ENCODE assay signal across 7 cellular contexts in genomic region chr20:21615617-21616080, GRCh38.
DNase-seq lines count a peak whose midpoint lies in the region; ATAC-seq and TF ChIP-seq lines count a peak whose summit lies in the region.

No MANE protein-coding gene starts in this region.

- RAD21 ChIA-PET in HCT116 (lab: Charles Lee; ENCODE audit: low non-redundant PET in 1 of 2, low total read pairs in 2 of 2, uncharacterized antibody in 2 of 2, unreplicated experiment in 2 of 2): interaction anchor here in 1 of 2 experiments (1.4 kb wide), 1 partner anchor 86 kb away, joined by 4 read pairs; no protein-coding TSS in a partner anchor

- no peak overlapping the region for H3K9ac ChIP-seq in HCT116 (ENCODE audit: low read length)

- no peaks in the 10 kb centered on the region; a peak in 1 of 4 replicates for H3K4me1 ChIP-seq in HCT116 (ENCODE audit: control insufficient read depth in 1 of 2, insufficient read depth in 2 of 2, low read length in 2 of 2)

- H3K4me2 ChIP-seq in HCT116 (ENCODE audit: low read length): no peak overlapping the region

- peak; percentile 23 for DNase-seq in GM04504 (ENCODE audit: low read depth)
- peak; percentile 26 for DNase-seq in HCT116 (ENCODE audit: low read depth, low spot score)
- peak; percentile 77 for DNase-seq in NCI-H2171 (lab: John Stamatoyannopoulos, UW)
- DNase-seq in activated CD4-positive, alpha-beta T cell treated with anti-CD3 and anti-CD28 coated beads for 36 hours: peak; percentile 73
- DNase-seq in effector CD4-positive, alpha-beta T cell: peak; percentile 32
- peak; percentile 82 for DNase-seq in middle frontal gyrus (ENCODE audit: extremely low spot score, low spot score)
- peak in 48 of 49 donors; percentile 8 to 86 (median 74) for DNase-seq in substantia nigra (lab: John Stamatoyannopoulos, UW)

- no peaks in the 10 kb centered on the region for H3K4me1 Mint-ChIP-seq in activated CD4-positive, alpha-beta T cell treated with anti-CD3 and anti-CD28 coated beads for 36 hours

- peaks cover 32% of the 10 kb centered on the region for H3K27me3 Mint-ChIP-seq in activated CD4-positive, alpha-beta T cell treated with anti-CD3 and anti-CD28 coated beads for 36 hours

- H3K4me3 Mint-ChIP-seq in activated CD4-positive, alpha-beta T cell treated with anti-CD3 and anti-CD28 coated beads for 36 hours: no peak overlapping the region

- TF ChIP-seq RAD21 in HCT116 (IDR thresholded peaks at IDR 0.05; ENCODE audit: low read depth): peak; percentile 68

- BruUV-seq in HCT116 (replicated peaks; lab: Mats Ljungman, UMichigan): no TSS peak

- TF ChIP-seq CTCF in HCT116 (IDR thresholded peaks at IDR 0.05 in 2 of 3, conservative IDR thresholded peaks at IDR 0.05 in 1 of 3; ENCODE audit: borderline replicate concordance in 1 of 3, insufficient read depth in 1 of 3, low read depth in 2 of 3, low read length in 2 of 3): peak; percentile 32 to 90 (median 85); a peak in 5 of 6 replicates

- H3K9me2 ChIP-seq in HCT116 (ENCODE audit: insufficient read depth): no peaks in the 10 kb centered on the region

- no peak for TF ChIP-seq POLR2A in HCT116 (IDR thresholded peaks at IDR 0.05; ENCODE audit: borderline replicate concordance, extremely low read depth, insufficient read depth, insufficient read length)

- no peaks in the 10 kb centered on the region for H3K9me3 ChIP-seq in HCT116 (ENCODE audit: control insufficient read depth in 1 of 2, insufficient read depth in 1 of 2, low read depth in 1 of 2, low read length in 2 of 2)

- no peak overlapping the region for H3K4me3 ChIP-seq in HCT116 (replicated peaks in 1 of 2; ENCODE audit: low read depth in 1 of 2, low read length in 2 of 2)

- no peaks in the 10 kb centered on the region for H3K9me3 Mint-ChIP-seq in activated CD4-positive, alpha-beta T cell treated with anti-CD3 and anti-CD28 coated beads for 36 hours (ENCODE audit: low read depth)

- CTCF ChIA-PET in HCT116 (lab: Charles Lee): interaction anchor here (0.6 to 2.7 kb wide), 19 partner anchors 13 to 903 kb away, joined by 3 to 16 read pairs (median 3); partner anchors contain the start of gene RALGAPA2
- CTCF ChIA-PET in activated CD4-positive, alpha-beta T cell treated with anti-CD3 and anti-CD28 coated beads for 36 hours (lab: Charles Lee): interaction anchor here (0.7 to 3.7 kb wide), 23 partner anchors 9 to 567 kb away, joined by 3 to 16 read pairs (median 4); no protein-coding TSS in a partner anchor

- no peaks in the 10 kb centered on the region for H3K79me2 ChIP-seq in HCT116 (ENCODE audit: insufficient read depth, low read length)

- POLR2A ChIA-PET in HCT116 (lab: Charles Lee): no interaction called here
- POLR2A ChIA-PET in activated CD4-positive, alpha-beta T cell treated with anti-CD3 and anti-CD28 coated beads for 36 hours (lab: Charles Lee): no interaction called here

- peak; percentile 98 for ATAC-seq in HCT116
- peak; percentile 53 for ATAC-seq in activated CD4-positive, alpha-beta T cell treated with anti-CD3 and anti-CD28 coated beads for 36 hours

- no peaks in the 10 kb centered on the region for H3K36me3 Mint-ChIP-seq in activated CD4-positive, alpha-beta T cell treated with anti-CD3 and anti-CD28 coated beads for 36 hours (ENCODE audit: low read depth)

- intact Hi-C loops in HCT116 (cut with micrococcal nuclease): loop anchor here (1.0 to 5.0 kb wide), 3 partner anchors 85 to 778 kb away; no protein-coding TSS in a partner anchor
- intact Hi-C loops in activated CD4-positive, alpha-beta T cell treated with anti-CD3 and anti-CD28 coated beads for 36 hours (cut with DNase I, micrococcal nuclease): loop anchor here (1.0 to 10.0 kb wide), 6 partner anchors 85 to 781 kb away; no protein-coding TSS in a partner anchor

- H2AFZ ChIP-seq in HCT116 (ENCODE audit: low read depth, low read length, poor library complexity, severe bottlenecking): no peak overlapping the region

- H4K20me1 ChIP-seq in HCT116 (ENCODE audit: insufficient read depth): no peaks in the 10 kb centered on the region

- H3K27ac ChIP-seq in HCT116 (ENCODE audit: low read depth, low read length) (no peak overlapping the region), substantia nigra (ENCODE audit: low read depth, low read length, poor library complexity, severe bottlenecking) (peak overlapping the region; percentile 92)

- H3K27me3 ChIP-seq in HCT116 (ENCODE audit: insufficient read depth, low read length): peaks cover 4% of the 10 kb centered on the region; the same call in 1 of the 2 replicates

- H3K27ac Mint-ChIP-seq in activated CD4-positive, alpha-beta T cell treated with anti-CD3 and anti-CD28 coated beads for 36 hours: no peak overlapping the region

- H3K36me3 ChIP-seq in HCT116 (ENCODE audit: control insufficient read depth in 1 of 2, insufficient read depth in 2 of 2, low read length in 2 of 2): no peaks in the 10 kb centered on the region

TF ChIP-seq in HCT116, 20 proteins besides CTCF, POLR2A, EP300 and RAD21:
- TF ChIP-seq EZH2phosphoT487 (IDR thresholded peaks at IDR 0.05; ENCODE audit: borderline replicate concordance) (no peak), CBX3 (IDR thresholded peaks at IDR 0.05; ENCODE audit: low read depth) (no peak), SRF (IDR thresholded peaks at IDR 0.05; ENCODE audit: low read depth) (no peak), YY1 (IDR thresholded peaks at IDR 0.05; ENCODE audit: extremely low read depth, insufficient replicate concordance, low read depth, low read length) (no peak)
TF ChIP-seq in HCT116: peak in this region for 0.

Comparison
In these comparisons a context has a peak if more than half of its experiments do, and no peak if none do; other contexts are left out.
1. DNase-seq: peak in every context shown above with its lines; median percentile 82 in middle frontal gyrus; 77 in NCI-H2171; 74 in substantia nigra; 73 in activated CD4-positive, alpha-beta T cell treated with anti-CD3 and anti-CD28 coated beads for 36 hours; 32 in effector CD4-positive, alpha-beta T cell; 26 in HCT116; 23 in GM04504.